2 cellular contexts compared by ENCODE assay signal in the genomic region with DNA sequence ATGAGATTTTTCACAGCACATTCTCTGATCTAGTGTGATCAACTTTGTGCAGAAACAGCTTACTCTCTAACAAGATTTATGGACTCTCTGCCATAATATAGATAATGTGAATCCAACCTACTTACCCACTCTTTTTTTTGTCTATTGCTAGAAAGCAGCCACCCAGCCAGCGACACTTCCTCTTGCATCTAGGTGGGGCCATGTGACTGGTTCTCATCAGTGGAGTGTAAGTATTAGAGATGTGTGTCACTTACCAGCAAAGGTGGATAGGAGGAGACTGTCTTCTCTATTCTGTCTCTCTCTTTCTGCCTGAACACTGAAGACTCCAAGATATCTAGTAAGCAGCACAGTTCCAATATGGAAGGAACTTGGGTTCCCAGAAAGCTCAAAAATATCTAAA.
TF ChIP-seq lines count a peak whose summit lies in the region.

No MANE protein-coding gene starts in this region.

TF ChIP-seq in GM23338, 12 proteins besides CTCF, POLR2A, EP300 and RAD21 (continues in another document):
- TF ChIP-seq, protein P1, sequence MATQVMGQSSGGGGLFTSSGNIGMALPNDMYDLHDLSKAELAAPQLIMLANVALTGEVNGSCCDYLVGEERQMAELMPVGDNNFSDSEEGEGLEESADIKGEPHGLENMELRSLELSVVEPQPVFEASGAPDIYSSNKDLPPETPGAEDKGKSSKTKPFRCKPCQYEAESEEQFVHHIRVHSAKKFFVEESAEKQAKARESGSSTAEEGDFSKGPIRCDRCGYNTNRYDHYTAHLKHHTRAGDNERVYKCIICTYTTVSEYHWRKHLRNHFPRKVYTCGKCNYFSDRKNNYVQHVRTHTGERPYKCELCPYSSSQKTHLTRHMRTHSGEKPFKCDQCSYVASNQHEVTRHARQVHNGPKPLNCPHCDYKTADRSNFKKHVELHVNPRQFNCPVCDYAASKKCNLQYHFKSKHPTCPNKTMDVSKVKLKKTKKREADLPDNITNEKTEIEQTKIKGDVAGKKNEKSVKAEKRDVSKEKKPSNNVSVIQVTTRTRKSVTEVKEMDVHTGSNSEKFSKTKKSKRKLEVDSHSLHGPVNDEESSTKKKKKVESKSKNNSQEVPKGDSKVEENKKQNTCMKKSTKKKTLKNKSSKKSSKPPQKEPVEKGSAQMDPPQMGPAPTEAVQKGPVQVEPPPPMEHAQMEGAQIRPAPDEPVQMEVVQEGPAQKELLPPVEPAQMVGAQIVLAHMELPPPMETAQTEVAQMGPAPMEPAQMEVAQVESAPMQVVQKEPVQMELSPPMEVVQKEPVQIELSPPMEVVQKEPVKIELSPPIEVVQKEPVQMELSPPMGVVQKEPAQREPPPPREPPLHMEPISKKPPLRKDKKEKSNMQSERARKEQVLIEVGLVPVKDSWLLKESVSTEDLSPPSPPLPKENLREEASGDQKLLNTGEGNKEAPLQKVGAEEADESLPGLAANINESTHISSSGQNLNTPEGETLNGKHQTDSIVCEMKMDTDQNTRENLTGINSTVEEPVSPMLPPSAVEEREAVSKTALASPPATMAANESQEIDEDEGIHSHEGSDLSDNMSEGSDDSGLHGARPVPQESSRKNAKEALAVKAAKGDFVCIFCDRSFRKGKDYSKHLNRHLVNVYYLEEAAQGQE (IDR thresholded peaks at IDR 0.05; ENCODE audit: unreplicated experiment): no peak
- TF ChIP-seq POLR2AphosphoS5 (IDR thresholded peaks at IDR 0.05; ENCODE audit: low read depth): no peak
- TF ChIP-seq, protein P2, sequence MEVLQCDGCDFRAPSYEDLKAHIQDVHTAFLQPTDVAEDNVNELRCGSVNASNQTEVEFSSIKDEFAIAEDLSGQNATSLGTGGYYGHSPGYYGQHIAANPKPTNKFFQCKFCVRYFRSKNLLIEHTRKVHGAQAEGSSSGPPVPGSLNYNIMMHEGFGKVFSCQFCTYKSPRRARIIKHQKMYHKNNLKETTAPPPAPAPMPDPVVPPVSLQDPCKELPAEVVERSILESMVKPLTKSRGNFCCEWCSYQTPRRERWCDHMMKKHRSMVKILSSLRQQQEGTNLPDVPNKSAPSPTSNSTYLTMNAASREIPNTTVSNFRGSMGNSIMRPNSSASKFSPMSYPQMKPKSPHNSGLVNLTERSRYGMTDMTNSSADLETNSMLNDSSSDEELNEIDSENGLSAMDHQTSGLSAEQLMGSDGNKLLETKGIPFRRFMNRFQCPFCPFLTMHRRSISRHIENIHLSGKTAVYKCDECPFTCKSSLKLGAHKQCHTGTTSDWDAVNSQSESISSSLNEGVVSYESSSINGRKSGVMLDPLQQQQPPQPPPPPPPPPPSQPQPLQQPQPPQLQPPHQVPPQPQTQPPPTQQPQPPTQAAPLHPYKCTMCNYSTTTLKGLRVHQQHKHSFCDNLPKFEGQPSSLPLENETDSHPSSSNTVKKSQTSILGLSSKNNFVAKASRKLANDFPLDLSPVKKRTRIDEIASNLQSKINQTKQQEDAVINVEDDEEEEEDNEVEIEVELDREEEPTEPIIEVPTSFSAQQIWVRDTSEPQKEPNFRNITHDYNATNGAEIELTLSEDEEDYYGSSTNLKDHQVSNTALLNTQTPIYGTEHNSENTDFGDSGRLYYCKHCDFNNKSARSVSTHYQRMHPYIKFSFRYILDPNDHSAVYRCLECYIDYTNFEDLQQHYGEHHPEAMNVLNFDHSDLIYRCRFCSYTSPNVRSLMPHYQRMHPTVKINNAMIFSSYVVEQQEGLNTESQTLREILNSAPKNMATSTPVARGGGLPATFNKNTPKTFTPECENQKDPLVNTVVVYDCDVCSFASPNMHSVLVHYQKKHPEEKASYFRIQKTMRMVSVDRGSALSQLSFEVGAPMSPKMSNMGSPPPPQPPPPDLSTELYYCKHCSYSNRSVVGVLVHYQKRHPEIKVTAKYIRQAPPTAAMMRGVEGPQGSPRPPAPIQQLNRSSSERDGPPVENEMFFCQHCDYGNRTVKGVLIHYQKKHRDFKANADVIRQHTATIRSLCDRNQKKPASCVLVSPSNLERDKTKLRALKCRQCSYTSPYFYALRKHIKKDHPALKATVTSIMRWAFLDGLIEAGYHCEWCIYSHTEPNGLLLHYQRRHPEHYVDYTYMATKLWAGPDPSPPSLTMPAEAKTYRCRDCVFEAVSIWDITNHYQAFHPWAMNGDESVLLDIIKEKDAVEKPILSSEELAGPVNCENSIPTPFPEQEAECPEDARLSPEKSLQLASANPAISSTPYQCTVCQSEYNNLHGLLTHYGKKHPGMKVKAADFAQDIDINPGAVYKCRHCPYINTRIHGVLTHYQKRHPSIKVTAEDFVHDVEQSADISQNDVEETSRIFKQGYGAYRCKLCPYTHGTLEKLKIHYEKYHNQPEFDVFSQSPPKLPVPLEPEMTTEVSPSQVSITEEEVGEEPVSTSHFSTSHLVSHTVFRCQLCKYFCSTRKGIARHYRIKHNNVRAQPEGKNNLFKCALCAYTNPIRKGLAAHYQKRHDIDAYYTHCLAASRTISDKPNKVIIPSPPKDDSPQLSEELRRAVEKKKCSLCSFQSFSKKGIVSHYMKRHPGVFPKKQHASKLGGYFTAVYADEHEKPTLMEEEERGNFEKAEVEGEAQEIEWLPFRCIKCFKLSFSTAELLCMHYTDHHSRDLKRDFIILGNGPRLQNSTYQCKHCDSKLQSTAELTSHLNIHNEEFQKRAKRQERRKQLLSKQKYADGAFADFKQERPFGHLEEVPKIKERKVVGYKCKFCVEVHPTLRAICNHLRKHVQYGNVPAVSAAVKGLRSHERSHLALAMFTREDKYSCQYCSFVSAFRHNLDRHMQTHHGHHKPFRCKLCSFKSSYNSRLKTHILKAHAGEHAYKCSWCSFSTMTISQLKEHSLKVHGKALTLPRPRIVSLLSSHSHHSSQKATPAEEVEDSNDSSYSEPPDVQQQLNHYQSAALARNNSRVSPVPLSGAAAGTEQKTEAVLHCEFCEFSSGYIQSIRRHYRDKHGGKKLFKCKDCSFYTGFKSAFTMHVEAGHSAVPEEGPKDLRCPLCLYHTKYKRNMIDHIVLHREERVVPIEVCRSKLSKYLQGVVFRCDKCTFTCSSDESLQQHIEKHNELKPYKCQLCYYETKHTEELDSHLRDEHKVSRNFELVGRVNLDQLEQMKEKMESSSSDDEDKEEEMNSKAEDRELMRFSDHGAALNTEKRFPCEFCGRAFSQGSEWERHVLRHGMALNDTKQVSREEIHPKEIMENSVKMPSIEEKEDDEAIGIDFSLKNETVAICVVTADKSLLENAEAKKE (CRISPR knock-in tag; IDR thresholded peaks at IDR 0.05): no peak
- TF ChIP-seq CREB1 (CRISPR knock-in tag; IDR thresholded peaks at IDR 0.05; ENCODE audit: low read depth): no peak
- TF ChIP-seq EZH2phosphoT487 (IDR thresholded peaks at IDR 0.05; ENCODE audit: unreplicated experiment): no peak
- TF ChIP-seq ZNF114 (CRISPR knock-in tag; IDR thresholded peaks at IDR 0.05): no peak
- TF ChIP-seq, protein P3, sequence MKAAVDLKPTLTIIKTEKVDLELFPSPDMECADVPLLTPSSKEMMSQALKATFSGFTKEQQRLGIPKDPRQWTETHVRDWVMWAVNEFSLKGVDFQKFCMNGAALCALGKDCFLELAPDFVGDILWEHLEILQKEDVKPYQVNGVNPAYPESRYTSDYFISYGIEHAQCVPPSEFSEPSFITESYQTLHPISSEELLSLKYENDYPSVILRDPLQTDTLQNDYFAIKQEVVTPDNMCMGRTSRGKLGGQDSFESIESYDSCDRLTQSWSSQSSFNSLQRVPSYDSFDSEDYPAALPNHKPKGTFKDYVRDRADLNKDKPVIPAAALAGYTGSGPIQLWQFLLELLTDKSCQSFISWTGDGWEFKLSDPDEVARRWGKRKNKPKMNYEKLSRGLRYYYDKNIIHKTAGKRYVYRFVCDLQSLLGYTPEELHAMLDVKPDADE (IDR thresholded peaks at IDR 0.05): no peak
- TF ChIP-seq NANOG (IDR thresholded peaks at IDR 0.05; ENCODE audit: borderline replicate concordance): no peak
- TF ChIP-seq EZH2 (IDR thresholded peaks at IDR 0.05; ENCODE audit: low read depth, unreplicated experiment): no peak
- no peak for TF ChIP-seq ZNF331 (CRISPR knock-in tag; IDR thresholded peaks at IDR 0.05; ENCODE audit: low read depth)

TF ChIP-seq in GM12878, 131 proteins besides CTCF, POLR2A, EP300 and RAD21:
- TF ChIP-seq, protein P4, sequence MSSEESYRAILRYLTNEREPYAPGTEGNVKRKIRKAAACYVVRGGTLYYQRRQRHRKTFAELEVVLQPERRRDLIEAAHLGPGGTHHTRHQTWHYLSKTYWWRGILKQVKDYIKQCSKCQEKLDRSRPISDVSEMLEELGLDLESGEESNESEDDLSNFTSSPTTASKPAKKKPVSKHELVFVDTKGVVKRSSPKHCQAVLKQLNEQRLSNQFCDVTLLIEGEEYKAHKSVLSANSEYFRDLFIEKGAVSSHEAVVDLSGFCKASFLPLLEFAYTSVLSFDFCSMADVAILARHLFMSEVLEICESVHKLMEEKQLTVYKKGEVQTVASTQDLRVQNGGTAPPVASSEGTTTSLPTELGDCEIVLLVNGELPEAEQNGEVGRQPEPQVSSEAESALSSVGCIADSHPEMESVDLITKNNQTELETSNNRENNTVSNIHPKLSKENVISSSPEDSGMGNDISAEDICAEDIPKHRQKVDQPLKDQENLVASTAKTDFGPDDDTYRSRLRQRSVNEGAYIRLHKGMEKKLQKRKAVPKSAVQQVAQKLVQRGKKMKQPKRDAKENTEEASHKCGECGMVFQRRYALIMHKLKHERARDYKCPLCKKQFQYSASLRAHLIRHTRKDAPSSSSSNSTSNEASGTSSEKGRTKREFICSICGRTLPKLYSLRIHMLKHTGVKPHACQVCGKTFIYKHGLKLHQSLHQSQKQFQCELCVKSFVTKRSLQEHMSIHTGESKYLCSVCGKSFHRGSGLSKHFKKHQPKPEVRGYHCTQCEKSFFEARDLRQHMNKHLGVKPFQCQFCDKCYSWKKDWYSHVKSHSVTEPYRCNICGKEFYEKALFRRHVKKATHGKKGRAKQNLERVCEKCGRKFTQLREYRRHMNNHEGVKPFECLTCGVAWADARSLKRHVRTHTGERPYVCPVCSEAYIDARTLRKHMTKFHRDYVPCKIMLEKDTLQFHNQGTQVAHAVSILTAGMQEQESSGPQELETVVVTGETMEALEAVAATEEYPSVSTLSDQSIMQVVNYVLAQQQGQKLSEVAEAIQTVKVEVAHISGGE (CRISPR knock-in tag; IDR thresholded peaks at IDR 0.05): no peak
- TF ChIP-seq RAD51 (IDR thresholded peaks at IDR 0.05) (peak; percentile 34; the same call in 1 of the 2 replicates), SPI1 (IDR thresholded peaks at IDR 0.05; ENCODE audit: borderline replicate concordance, insufficient read depth, low read depth, low read length) (peak; percentile 42; the same call in 1 of the 2 replicates)
